ENCODE assay signal across 1 cellular context in the genomic region with DNA sequence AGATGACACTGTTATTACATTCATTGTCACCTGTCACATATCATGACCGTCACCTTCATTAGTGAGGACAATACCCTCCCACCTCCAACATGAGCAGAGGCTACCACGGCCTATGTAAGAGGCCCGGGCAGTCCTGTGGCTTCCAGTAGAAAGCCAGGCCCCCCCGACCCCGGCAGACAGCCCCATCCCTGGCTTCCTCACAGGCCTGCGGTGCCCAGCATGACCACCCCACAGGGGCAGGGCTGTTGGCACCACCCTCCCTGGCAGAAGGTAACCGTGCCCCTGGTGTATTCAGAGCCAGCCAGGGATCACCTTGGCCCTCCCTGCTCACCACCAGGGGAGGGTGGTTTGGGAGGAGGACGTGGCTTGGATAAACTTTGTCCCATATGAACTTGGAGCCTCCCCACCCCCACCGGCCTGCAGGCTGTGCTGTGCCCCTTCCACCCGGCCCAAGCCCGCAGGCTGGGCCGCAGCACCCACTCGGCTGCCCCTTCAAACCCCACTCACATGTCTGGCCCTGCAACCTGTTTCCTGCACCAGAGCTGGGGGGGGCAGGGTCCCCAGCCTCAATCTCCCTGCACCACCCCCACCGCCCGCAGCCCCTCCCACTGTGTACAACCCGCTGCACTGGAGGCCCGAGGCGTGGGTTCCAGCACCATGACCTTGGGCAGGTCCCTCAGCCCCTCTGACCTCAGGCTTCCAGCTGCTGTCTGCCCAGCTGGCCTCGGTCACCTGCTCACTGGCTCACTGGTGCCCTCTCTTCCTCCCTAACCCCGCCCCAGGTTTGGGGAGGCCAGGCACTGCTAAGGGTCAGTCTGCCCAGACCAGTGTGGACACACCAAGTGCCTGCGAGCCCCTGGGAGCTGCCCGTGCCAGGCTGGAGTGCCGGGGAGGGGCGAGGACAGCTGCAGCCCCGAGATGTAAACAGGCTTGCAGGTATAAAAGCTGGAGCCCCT.
TF ChIP-seq lines count a peak whose summit lies in the region.

No MANE protein-coding gene starts in this region.

TF ChIP-seq in HepG2, 621 proteins besides CTCF, POLR2A, EP300 and RAD21 (continued from another document and continues in another):
- TF ChIP-seq, protein P1, sequence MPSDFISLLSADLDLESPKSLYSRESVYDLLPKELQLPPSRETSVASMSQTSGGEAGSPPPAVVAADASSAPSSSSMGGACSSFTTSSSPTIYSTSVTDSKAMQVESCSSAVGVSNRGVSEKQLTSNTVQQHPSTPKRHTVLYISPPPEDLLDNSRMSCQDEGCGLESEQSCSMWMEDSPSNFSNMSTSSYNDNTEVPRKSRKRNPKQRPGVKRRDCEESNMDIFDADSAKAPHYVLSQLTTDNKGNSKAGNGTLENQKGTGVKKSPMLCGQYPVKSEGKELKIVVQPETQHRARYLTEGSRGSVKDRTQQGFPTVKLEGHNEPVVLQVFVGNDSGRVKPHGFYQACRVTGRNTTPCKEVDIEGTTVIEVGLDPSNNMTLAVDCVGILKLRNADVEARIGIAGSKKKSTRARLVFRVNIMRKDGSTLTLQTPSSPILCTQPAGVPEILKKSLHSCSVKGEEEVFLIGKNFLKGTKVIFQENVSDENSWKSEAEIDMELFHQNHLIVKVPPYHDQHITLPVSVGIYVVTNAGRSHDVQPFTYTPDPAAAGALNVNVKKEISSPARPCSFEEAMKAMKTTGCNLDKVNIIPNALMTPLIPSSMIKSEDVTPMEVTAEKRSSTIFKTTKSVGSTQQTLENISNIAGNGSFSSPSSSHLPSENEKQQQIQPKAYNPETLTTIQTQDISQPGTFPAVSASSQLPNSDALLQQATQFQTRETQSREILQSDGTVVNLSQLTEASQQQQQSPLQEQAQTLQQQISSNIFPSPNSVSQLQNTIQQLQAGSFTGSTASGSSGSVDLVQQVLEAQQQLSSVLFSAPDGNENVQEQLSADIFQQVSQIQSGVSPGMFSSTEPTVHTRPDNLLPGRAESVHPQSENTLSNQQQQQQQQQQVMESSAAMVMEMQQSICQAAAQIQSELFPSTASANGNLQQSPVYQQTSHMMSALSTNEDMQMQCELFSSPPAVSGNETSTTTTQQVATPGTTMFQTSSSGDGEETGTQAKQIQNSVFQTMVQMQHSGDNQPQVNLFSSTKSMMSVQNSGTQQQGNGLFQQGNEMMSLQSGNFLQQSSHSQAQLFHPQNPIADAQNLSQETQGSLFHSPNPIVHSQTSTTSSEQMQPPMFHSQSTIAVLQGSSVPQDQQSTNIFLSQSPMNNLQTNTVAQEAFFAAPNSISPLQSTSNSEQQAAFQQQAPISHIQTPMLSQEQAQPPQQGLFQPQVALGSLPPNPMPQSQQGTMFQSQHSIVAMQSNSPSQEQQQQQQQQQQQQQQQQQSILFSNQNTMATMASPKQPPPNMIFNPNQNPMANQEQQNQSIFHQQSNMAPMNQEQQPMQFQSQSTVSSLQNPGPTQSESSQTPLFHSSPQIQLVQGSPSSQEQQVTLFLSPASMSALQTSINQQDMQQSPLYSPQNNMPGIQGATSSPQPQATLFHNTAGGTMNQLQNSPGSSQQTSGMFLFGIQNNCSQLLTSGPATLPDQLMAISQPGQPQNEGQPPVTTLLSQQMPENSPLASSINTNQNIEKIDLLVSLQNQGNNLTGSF (CRISPR knock-in tag; IDR thresholded peaks at IDR 0.05): no peak
- TF ChIP-seq, protein P2, sequence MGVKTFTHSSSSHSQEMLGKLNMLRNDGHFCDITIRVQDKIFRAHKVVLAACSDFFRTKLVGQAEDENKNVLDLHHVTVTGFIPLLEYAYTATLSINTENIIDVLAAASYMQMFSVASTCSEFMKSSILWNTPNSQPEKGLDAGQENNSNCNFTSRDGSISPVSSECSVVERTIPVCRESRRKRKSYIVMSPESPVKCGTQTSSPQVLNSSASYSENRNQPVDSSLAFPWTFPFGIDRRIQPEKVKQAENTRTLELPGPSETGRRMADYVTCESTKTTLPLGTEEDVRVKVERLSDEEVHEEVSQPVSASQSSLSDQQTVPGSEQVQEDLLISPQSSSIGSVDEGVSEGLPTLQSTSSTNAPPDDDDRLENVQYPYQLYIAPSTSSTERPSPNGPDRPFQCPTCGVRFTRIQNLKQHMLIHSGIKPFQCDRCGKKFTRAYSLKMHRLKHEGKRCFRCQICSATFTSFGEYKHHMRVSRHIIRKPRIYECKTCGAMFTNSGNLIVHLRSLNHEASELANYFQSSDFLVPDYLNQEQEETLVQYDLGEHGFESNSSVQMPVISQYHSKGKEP (CRISPR knock-in tag; IDR thresholded peaks at IDR 0.05): no peak
- TF ChIP-seq SUZ12 (IDR thresholded peaks at IDR 0.05; ENCODE audit: low read depth, low read length) (no peak), ZNF567 (CRISPR knock-in tag; IDR thresholded peaks at IDR 0.05; ENCODE audit: borderline replicate concordance) (no peak), ZNF33B (CRISPR knock-in tag; IDR thresholded peaks at IDR 0.05) (no peak), NR2F6 (IDR thresholded peaks at IDR 0.05) (no peak; the same call in 1 of the 2 replicates), NR2F6 (CRISPR knock-in tag; IDR thresholded peaks at IDR 0.05) (peak; percentile 68; the same call in 1 of the 2 replicates), ZNF816 (CRISPR knock-in tag; IDR thresholded peaks at IDR 0.05; ENCODE audit: borderline replicate concordance) (no peak), MED8 (CRISPR knock-in tag; IDR thresholded peaks at IDR 0.05; ENCODE audit: insufficient replicate concordance) (no peak), HDAC6 (IDR thresholded peaks at IDR 0.05; ENCODE audit: low read depth, low read length) (no peak), GPN1 (CRISPR knock-in tag; IDR thresholded peaks at IDR 0.05; ENCODE audit: borderline replicate concordance) (0 out of 2 replicates have a peak, but pooled peaks have one; percentile 30), ZNF768 (CRISPR knock-in tag; IDR thresholded peaks at IDR 0.05) (no peak), PITX1 (CRISPR knock-in tag; IDR thresholded peaks at IDR 0.05) (peak; percentile 57; the same call in 1 of the 2 replicates), SP5 (CRISPR knock-in tag; IDR thresholded peaks at IDR 0.05; ENCODE audit: borderline replicate concordance, low read depth) (no peak), SATB2 (CRISPR knock-in tag; IDR thresholded peaks at IDR 0.05) (no peak), ZFY (CRISPR knock-in tag; IDR thresholded peaks at IDR 0.05) (0 out of 2 replicates have a peak, but pooled peaks have one; percentile 22)
- TF ChIP-seq, protein P3, sequence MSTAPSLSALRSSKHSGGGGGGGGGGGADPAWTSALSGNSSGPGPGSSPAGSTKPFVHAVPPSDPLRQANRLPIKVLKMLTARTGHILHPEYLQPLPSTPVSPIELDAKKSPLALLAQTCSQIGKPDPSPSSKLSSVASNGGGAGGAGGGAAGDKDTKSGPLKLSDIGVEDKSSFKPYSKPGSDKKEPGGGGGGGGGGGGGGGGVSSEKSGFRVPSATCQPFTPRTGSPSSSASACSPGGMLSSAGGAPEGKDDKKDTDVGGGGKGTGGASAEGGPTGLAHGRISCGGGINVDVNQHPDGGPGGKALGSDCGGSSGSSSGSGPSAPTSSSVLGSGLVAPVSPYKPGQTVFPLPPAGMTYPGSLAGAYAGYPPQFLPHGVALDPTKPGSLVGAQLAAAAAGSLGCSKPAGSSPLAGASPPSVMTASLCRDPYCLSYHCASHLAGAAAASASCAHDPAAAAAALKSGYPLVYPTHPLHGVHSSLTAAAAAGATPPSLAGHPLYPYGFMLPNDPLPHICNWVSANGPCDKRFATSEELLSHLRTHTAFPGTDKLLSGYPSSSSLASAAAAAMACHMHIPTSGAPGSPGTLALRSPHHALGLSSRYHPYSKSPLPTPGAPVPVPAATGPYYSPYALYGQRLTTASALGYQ (CRISPR knock-in tag; IDR thresholded peaks at IDR 0.05): no peak
- TF ChIP-seq, protein P4, sequence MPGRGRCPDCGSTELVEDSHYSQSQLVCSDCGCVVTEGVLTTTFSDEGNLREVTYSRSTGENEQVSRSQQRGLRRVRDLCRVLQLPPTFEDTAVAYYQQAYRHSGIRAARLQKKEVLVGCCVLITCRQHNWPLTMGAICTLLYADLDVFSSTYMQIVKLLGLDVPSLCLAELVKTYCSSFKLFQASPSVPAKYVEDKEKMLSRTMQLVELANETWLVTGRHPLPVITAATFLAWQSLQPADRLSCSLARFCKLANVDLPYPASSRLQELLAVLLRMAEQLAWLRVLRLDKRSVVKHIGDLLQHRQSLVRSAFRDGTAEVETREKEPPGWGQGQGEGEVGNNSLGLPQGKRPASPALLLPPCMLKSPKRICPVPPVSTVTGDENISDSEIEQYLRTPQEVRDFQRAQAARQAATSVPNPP (CRISPR knock-in tag; IDR thresholded peaks at IDR 0.05): no peak
- TF ChIP-seq, protein P5, sequence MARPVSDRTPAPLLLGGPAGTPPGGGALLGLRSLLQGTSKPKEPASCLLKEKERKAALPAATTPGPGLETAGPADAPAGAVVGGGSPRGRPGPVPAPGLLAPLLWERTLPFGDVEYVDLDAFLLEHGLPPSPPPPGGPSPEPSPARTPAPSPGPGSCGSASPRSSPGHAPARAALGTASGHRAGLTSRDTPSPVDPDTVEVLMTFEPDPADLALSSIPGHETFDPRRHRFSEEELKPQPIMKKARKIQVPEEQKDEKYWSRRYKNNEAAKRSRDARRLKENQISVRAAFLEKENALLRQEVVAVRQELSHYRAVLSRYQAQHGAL (CRISPR knock-in tag; IDR thresholded peaks at IDR 0.05; ENCODE audit: not compliant biosample characterization): no peak
- TF ChIP-seq, protein P6, sequence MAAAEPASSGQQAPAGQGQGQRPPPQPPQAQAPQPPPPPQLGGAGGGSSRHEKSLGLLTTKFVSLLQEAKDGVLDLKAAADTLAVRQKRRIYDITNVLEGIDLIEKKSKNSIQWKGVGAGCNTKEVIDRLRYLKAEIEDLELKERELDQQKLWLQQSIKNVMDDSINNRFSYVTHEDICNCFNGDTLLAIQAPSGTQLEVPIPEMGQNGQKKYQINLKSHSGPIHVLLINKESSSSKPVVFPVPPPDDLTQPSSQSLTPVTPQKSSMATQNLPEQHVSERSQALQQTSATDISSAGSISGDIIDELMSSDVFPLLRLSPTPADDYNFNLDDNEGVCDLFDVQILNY (CRISPR knock-in tag; conservative IDR thresholded peaks at IDR 0.05): no peak
- TF ChIP-seq, protein P7, sequence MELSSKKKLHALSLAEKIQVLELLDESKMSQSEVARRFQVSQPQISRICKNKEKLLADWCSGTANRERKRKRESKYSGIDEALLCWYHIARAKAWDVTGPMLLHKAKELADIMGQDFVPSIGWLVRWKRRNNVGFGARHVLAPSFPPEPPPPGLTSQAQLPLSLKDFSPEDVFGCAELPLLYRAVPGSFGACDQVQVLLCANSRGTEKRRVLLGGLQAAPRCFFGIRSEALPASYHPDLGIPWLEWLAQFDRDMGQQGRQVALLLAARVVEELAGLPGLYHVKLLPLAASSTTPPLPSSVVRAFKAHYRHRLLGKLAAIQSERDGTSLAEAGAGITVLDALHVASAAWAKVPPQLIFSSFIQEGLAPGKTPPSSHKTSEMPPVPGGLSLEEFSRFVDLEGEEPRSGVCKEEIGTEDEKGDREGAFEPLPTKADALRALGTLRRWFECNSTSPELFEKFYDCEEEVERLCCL (CRISPR knock-in tag; IDR thresholded peaks at IDR 0.05; ENCODE audit: borderline replicate concordance): no peak
- TF ChIP-seq, protein P8, sequence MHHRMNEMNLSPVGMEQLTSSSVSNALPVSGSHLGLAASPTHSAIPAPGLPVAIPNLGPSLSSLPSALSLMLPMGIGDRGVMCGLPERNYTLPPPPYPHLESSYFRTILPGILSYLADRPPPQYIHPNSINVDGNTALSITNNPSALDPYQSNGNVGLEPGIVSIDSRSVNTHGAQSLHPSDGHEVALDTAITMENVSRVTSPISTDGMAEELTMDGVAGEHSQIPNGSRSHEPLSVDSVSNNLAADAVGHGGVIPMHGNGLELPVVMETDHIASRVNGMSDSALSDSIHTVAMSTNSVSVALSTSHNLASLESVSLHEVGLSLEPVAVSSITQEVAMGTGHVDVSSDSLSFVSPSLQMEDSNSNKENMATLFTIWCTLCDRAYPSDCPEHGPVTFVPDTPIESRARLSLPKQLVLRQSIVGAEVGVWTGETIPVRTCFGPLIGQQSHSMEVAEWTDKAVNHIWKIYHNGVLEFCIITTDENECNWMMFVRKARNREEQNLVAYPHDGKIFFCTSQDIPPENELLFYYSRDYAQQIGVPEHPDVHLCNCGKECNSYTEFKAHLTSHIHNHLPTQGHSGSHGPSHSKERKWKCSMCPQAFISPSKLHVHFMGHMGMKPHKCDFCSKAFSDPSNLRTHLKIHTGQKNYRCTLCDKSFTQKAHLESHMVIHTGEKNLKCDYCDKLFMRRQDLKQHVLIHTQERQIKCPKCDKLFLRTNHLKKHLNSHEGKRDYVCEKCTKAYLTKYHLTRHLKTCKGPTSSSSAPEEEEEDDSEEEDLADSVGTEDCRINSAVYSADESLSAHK (CRISPR knock-in tag; IDR thresholded peaks at IDR 0.05; ENCODE audit: borderline replicate concordance): no peak
- TF ChIP-seq, protein P9, sequence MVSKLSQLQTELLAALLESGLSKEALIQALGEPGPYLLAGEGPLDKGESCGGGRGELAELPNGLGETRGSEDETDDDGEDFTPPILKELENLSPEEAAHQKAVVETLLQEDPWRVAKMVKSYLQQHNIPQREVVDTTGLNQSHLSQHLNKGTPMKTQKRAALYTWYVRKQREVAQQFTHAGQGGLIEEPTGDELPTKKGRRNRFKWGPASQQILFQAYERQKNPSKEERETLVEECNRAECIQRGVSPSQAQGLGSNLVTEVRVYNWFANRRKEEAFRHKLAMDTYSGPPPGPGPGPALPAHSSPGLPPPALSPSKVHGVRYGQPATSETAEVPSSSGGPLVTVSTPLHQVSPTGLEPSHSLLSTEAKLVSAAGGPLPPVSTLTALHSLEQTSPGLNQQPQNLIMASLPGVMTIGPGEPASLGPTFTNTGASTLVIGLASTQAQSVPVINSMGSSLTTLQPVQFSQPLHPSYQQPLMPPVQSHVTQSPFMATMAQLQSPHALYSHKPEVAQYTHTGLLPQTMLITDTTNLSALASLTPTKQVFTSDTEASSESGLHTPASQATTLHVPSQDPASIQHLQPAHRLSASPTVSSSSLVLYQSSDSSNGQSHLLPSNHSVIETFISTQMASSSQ (IDR thresholded peaks at IDR 0.05; ENCODE audit: low read depth): no peak
- TF ChIP-seq, protein P9 (CRISPR knock-in tag; IDR thresholded peaks at IDR 0.05; ENCODE audit: borderline replicate concordance): no peak
- TF ChIP-seq, protein P10, sequence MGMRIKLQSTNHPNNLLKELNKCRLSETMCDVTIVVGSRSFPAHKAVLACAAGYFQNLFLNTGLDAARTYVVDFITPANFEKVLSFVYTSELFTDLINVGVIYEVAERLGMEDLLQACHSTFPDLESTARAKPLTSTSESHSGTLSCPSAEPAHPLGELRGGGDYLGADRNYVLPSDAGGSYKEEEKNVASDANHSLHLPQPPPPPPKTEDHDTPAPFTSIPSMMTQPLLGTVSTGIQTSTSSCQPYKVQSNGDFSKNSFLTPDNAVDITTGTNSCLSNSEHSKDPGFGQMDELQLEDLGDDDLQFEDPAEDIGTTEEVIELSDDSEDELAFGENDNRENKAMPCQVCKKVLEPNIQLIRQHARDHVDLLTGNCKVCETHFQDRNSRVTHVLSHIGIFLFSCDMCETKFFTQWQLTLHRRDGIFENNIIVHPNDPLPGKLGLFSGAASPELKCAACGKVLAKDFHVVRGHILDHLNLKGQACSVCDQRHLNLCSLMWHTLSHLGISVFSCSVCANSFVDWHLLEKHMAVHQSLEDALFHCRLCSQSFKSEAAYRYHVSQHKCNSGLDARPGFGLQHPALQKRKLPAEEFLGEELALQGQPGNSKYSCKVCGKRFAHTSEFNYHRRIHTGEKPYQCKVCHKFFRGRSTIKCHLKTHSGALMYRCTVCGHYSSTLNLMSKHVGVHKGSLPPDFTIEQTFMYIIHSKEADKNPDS (CRISPR knock-in tag; IDR thresholded peaks at IDR 0.05): no peak
